8 cellular contexts compared by ENCODE assay signal in the genomic region with DNA sequence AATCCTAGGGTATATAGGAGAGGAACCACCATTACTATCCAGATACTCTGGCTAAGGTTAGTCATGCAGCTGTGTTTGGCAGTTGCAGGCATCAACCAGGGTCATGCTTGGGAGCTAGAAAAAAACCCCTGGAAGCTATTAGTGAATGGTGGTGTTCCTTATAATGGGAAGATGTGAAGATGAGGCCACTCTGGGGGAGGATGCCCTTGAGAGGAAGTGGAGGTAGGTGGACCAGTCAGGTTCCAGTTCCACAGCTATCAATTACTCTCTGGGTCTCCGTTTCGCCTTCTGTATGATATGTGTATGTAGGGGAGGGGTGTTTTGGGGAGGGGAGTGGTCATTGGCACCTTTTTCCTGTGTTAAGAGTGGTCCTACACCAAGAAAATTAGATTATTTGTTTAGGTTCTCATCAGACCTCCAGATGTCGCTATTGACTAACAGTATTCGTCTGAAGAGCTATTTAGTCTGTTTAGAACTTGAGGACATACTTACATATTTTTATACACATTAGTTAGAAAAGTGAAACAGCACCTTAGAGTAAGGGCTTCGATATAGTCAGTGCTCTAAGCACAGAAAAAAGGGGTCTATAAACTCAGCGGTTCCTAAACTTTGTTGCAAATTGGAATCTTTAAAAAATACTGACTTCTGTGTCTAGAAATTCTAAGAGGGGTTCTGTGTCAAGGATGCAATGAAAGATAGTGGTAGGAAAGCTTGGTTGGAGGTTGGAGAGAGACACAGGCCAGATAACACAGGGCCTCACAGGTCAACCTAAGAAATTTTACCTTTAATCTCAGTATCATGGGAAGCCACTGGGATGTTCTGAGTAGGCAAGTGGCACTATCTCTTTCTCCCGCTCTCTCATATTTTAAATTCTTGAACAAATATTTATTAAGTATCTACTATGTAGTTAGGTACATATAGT. TPM values are rescaled to one million over a fixed set of nuclear protein-coding genes. Genes with fewer than 3 reads are reported as not detected.
DNase-seq lines count a peak whose midpoint lies in the region; ATAC-seq, FAIRE-seq and TF ChIP-seq lines count a peak whose summit lies in the region.

No MANE protein-coding gene starts in this region.

- no peaks in the 10 kb centered on the region for H3K4me1 Mint-ChIP-seq in astrocyte (ENCODE audit: low read depth, unreplicated experiment)
- no peaks in the 10 kb centered on the region for H3K4me1 Mint-ChIP-seq in stimulated activated effector memory CD8-positive, alpha-beta T cell treated with anti-CD3 and anti-CD28 coated beads, Interleukin-12 subunit alpha, Interleukin-12 subunit beta, amount 100 ng/mL, for 72 hours
- H3K4me1 Mint-ChIP-seq in glutamatergic neuron (ENCODE audit: low read depth, unreplicated experiment), result peaks cover 4% of the 10 kb centered on the region

- peak; percentile 43 for DNase-seq in AG09309 (ENCODE audit: low read depth)
- peak; percentile 14 for DNase-seq in NCI-H510A (lab: John Stamatoyannopoulos, UW)
- peak; percentile 45 for DNase-seq in astrocyte (ENCODE audit: low read depth)
- DNase-seq in hepatocyte (ENCODE audit: low spot score), result peak; percentile 66
- no peak for DNase-seq in stimulated activated effector memory CD8-positive, alpha-beta T cell treated with anti-CD3 and anti-CD28 coated beads, Interleukin-12 subunit alpha, Interleukin-12 subunit beta, amount 100 ng/mL, for 72 hours (ENCODE audit: low spot score in 2 of 2)
- no peak for DNase-seq in glutamatergic neuron

- H3K9me3 ChIP-seq in astrocyte (ENCODE audit: insufficient read depth, low read depth, low read length), result no peaks in the 10 kb centered on the region
- no peaks in the 10 kb centered on the region for H3K9me3 ChIP-seq in hepatocyte (ENCODE audit: low read depth)

- H3K79me2 ChIP-seq in astrocyte (ENCODE audit: insufficient read depth, low read length), result no peaks in the 10 kb centered on the region
- no peaks in the 10 kb centered on the region for H3K79me2 ChIP-seq in hepatocyte

- H3K27ac Mint-ChIP-seq in astrocyte (ENCODE audit: unreplicated experiment), result no peak overlapping the region
- no peak overlapping the region for H3K27ac Mint-ChIP-seq in stimulated activated effector memory CD8-positive, alpha-beta T cell treated with anti-CD3 and anti-CD28 coated beads, Interleukin-12 subunit alpha, Interleukin-12 subunit beta, amount 100 ng/mL, for 72 hours
- H3K27ac Mint-ChIP-seq in glutamatergic neuron (ENCODE audit: unreplicated experiment), result no peak overlapping the region

- no peaks in the 10 kb centered on the region for H3K36me3 ChIP-seq in astrocyte (ENCODE audit: insufficient read depth, low read length)
- H3K36me3 ChIP-seq in hepatocyte (replicated peaks; ENCODE audit: insufficient read depth, low read depth), result no peaks in the 10 kb centered on the region

- peak; percentile 51 for TF ChIP-seq CTCF in AG09309 (IDR thresholded peaks at IDR 0.05; ENCODE audit: control insufficient read depth, insufficient read depth, low read depth, low read length, missing control alignments)
- peak; percentile 50 for TF ChIP-seq CTCF in astrocyte (IDR thresholded peaks at IDR 0.05; ENCODE audit: insufficient read depth, low read depth, low read length)
- TF ChIP-seq CTCF in hepatocyte (IDR thresholded peaks at IDR 0.05; ENCODE audit: poor library complexity), result peak; percentile 74
- no peak for TF ChIP-seq CTCF in glutamatergic neuron (IDR thresholded peaks at IDR 0.05; ENCODE audit: partially characterized antibody, unreplicated experiment)

- H3K4me3 Mint-ChIP-seq in astrocyte (ENCODE audit: unreplicated experiment) (no peak overlapping the region), glutamatergic neuron (ENCODE audit: unreplicated experiment) (no peak overlapping the region)
- no peak overlapping the region for H3K4me3 Mint-ChIP-seq in stimulated activated effector memory CD8-positive, alpha-beta T cell treated with anti-CD3 and anti-CD28 coated beads, Interleukin-12 subunit alpha, Interleukin-12 subunit beta, amount 100 ng/mL, for 72 hours

- no peak overlapping the region for H3K9ac ChIP-seq in astrocyte (ENCODE audit: low read length)

- no peaks in the 10 kb centered on the region for H3K9me3 Mint-ChIP-seq in astrocyte (ENCODE audit: unreplicated experiment)
- H3K9me3 Mint-ChIP-seq in stimulated activated effector memory CD8-positive, alpha-beta T cell treated with anti-CD3 and anti-CD28 coated beads, Interleukin-12 subunit alpha, Interleukin-12 subunit beta, amount 100 ng/mL, for 72 hours, result no peaks in the 10 kb centered on the region
- no peaks in the 10 kb centered on the region for H3K9me3 Mint-ChIP-seq in glutamatergic neuron (ENCODE audit: unreplicated experiment)

- ATAC-seq in GM18498 (IDR thresholded peaks at IDR 0.05; ENCODE audit: unreplicated experiment) (peak; percentile 71), HG03354 (IDR thresholded peaks at IDR 0.05; ENCODE audit: poor library complexity, severe bottlenecking, unreplicated experiment) (peak; percentile 87)
- peak; percentile 81 for ATAC-seq in stimulated activated effector memory CD8-positive, alpha-beta T cell treated with anti-CD3 and anti-CD28 coated beads, Interleukin-12 subunit alpha, Interleukin-12 subunit beta, amount 100 ng/mL, for 72 hours

- no peaks in the 10 kb centered on the region for H3K36me3 Mint-ChIP-seq in astrocyte (ENCODE audit: low read depth, unreplicated experiment)
- no peaks in the 10 kb centered on the region for H3K36me3 Mint-ChIP-seq in stimulated activated effector memory CD8-positive, alpha-beta T cell treated with anti-CD3 and anti-CD28 coated beads, Interleukin-12 subunit alpha, Interleukin-12 subunit beta, amount 100 ng/mL, for 72 hours
- no peaks in the 10 kb centered on the region for H3K36me3 Mint-ChIP-seq in glutamatergic neuron (ENCODE audit: unreplicated experiment)

- H4K20me1 ChIP-seq in astrocyte (ENCODE audit: insufficient read depth, low read length) (no peaks in the 10 kb centered on the region), hepatocyte (ENCODE audit: insufficient read depth, poor library complexity, severe bottlenecking) (no peaks in the 10 kb centered on the region)

- no peak overlapping the region for H3K4me2 ChIP-seq in astrocyte (ENCODE audit: low read length)
- H3K4me2 ChIP-seq in hepatocyte, result no peak overlapping the region

- no peak for FAIRE-seq in astrocyte (lab: Jason Lieb, UNC)

- WGBS in hepatocyte (ENCODE audit: low lambda C conversion rate, missing lambda C conversion rate), result 22% methylated on average over 7 of the region's 7 CpGs

- H3K27me3 Mint-ChIP-seq in astrocyte (ENCODE audit: low read depth, unreplicated experiment) (no peaks in the 10 kb centered on the region), glutamatergic neuron (ENCODE audit: unreplicated experiment) (peaks cover 2% of the 10 kb centered on the region)

- H3K27me3 ChIP-seq in astrocyte (ENCODE audit: insufficient read depth, low read length), result no peaks in the 10 kb centered on the region
- no peaks in the 10 kb centered on the region for H3K27me3 ChIP-seq in hepatocyte

- H3K4me3 ChIP-seq in AG09309 (ENCODE audit: control insufficient read depth, low read depth, low read length) (no peak overlapping the region), astrocyte (ENCODE audit: insufficient read depth, low read depth, low read length) (no peak overlapping the region), hepatocyte (no peak overlapping the region)

- H3K27ac ChIP-seq in astrocyte (ENCODE audit: low read depth, low read length), result no peak overlapping the region
- no peak overlapping the region for H3K27ac ChIP-seq in hepatocyte

- no peak overlapping the region for H2AFZ ChIP-seq in astrocyte (ENCODE audit: low read depth, low read length)
- no peak overlapping the region for H2AFZ ChIP-seq in hepatocyte

- no peaks in the 10 kb centered on the region for H3K4me1 ChIP-seq in astrocyte (ENCODE audit: insufficient read depth, low read length)
- no peaks in the 10 kb centered on the region for H3K4me1 ChIP-seq in hepatocyte (ENCODE audit: insufficient read depth)

- H3K9me2 ChIP-seq in hepatocyte (replicated peaks; ENCODE audit: insufficient read depth), result no peaks in the 10 kb centered on the region

RNA-seq across cellular contexts. Expression of gene HPS3, which starts 9.1 kb away (rescaled TPM):
- total RNA-seq in astrocyte (10.3 and 10.9 TPM in 2 replicates), hepatocyte (17.6 and 24.2 TPM in 2 replicates), glutamatergic neuron (ENCODE audit: unreplicated experiment) (12.1 TPM)
- 14.1 and 14.2 TPM in 2 replicates for polyA plus RNA-seq in hepatocyte

RNA-seq across cellular contexts. Expression of gene HLTF, which starts 34.0 kb away (rescaled TPM):
- total RNA-seq in astrocyte, result 19.5 and 23.1 TPM in 2 replicates
- total RNA-seq in hepatocyte, result 21.5 and 29.4 TPM in 2 replicates
- polyA plus RNA-seq in hepatocyte, result 14.9 and 15.9 TPM in 2 replicates
- 45.1 TPM for total RNA-seq in glutamatergic neuron (ENCODE audit: unreplicated experiment)

Comparison
In these comparisons a context has a peak if more than half of its experiments do, and no peak if none do; other contexts are left out.
1. DNase-seq: peak in AG09309 (single experiment), NCI-H510A (single experiment), astrocyte (single experiment) and hepatocyte (single experiment); none in stimulated activated effector memory CD8-positive, alpha-beta T cell treated with anti-CD3 and anti-CD28 coated beads, Interleukin-12 subunit alpha, Interleukin-12 subunit beta, amount 100 ng/mL, for 72 hours (0 of 2) and glutamatergic neuron (single experiment).
2. Peak in every context shown above with its lines, with median percentiles within 50 percentile points of each other: ATAC-seq.